Comparison of ENCODE assay signal across 14 cellular contexts in the genomic region with DNA sequence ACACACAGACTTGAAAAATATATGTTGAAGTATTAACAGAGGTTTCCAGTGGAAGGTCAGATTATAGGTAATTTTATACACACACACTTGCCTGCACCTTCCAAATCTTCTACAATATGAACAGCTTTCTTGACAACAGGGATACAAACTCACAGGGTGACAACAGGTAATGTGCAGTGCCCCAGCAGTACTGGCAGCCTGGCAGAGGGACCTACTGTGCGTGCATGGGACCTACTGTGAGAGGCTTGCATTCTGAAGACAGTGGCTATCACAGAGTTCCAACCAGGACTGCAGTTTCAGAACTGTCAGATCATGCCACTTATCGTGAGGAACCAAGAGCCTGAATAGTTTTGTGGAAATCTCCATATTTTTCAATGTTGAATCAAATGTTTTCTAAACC. TPM values are rescaled to one million over a fixed set of nuclear protein-coding genes. Genes with fewer than 3 reads are reported as not detected.
DNase-seq lines count a peak whose midpoint lies in the region; ATAC-seq and TF ChIP-seq lines count a peak whose summit lies in the region.
"Had no signal": no experiment of that assay in that cellular context is flagged by ENCODE, and none has a peak within 500 bp of the region (broad histone marks: within the 10 kb centered on the region; RNA-seq: fewer than 3 reads in every experiment).

No MANE protein-coding gene starts in this region.

- peaks cover 3% of the 10 kb centered on the region for H3K9me3 Mint-ChIP-seq in activated CD4-positive, alpha-beta T cell treated with anti-CD3 and anti-CD28 coated beads, Interleukin-2, amount 10 ng/mL, durations not matched to agents 24 days and 14 days
- H3K9me3 Mint-ChIP-seq in activated CD4-positive, alpha-beta T cell treated with anti-CD3 and anti-CD28 coated beads, Interleukin-2, amount 10 ng/mL, durations not matched to agents 7 days and 5 days = no peaks in the 10 kb centered on the region
- peaks cover 3% of the 10 kb centered on the region for H3K9me3 Mint-ChIP-seq in natural killer cell treated with Interleukin-12 subunit alpha and Interleukin-12 subunit beta and Interleukin-15 and Interleukin-18, amount 100 ng/mL, for 72 hours
- H3K9me3 Mint-ChIP-seq in natural killer cell (no peaks in the 10 kb centered on the region), type B pancreatic cell (peaks cover 3% of the 10 kb centered on the region)
- H3K9me3 Mint-ChIP-seq: CD14-positive monocyte had no signal

- no peaks in the 10 kb centered on the region for H3K9me3 ChIP-seq in T-helper 17 cell (ENCODE audit: control insufficient read depth, low read length, poor library complexity, severe bottlenecking)
- H3K9me3 ChIP-seq: SJCRH30 had no signal

- H3K36me3 Mint-ChIP-seq in activated CD4-positive, alpha-beta T cell treated with anti-CD3 and anti-CD28 coated beads, Interleukin-2, amount 10 ng/mL, durations not matched to agents 24 days and 14 days (ENCODE audit: low read depth) = peaks cover 34% of the 10 kb centered on the region
- H3K36me3 Mint-ChIP-seq in activated CD4-positive, alpha-beta T cell treated with anti-CD3 and anti-CD28 coated beads, Interleukin-2, amount 10 ng/mL, durations not matched to agents 7 days and 5 days (ENCODE audit: low read depth) = peaks cover 41% of the 10 kb centered on the region
- peaks cover 14% of the 10 kb centered on the region for H3K36me3 Mint-ChIP-seq in natural killer cell treated with Interleukin-12 subunit alpha and Interleukin-12 subunit beta and Interleukin-15 and Interleukin-18, amount 100 ng/mL, for 72 hours
- H3K36me3 Mint-ChIP-seq in natural killer cell = peaks cover 14% of the 10 kb centered on the region
- H3K36me3 Mint-ChIP-seq in T-helper 17 cell (ENCODE audit: low read depth) = no peaks in the 10 kb centered on the region
- peaks cover 19% of the 10 kb centered on the region for H3K36me3 Mint-ChIP-seq in type B pancreatic cell

- H3K27me3 Mint-ChIP-seq in activated CD4-positive, alpha-beta T cell treated with anti-CD3 and anti-CD28 coated beads, Interleukin-2, amount 10 ng/mL, durations not matched to agents 24 days and 14 days = no peaks in the 10 kb centered on the region
- H3K27me3 Mint-ChIP-seq in activated CD4-positive, alpha-beta T cell treated with anti-CD3 and anti-CD28 coated beads, Interleukin-2, amount 10 ng/mL, durations not matched to agents 7 days and 5 days = no peaks in the 10 kb centered on the region
- H3K27me3 Mint-ChIP-seq in natural killer cell treated with Interleukin-12 subunit alpha and Interleukin-12 subunit beta and Interleukin-15 and Interleukin-18, amount 100 ng/mL, for 72 hours = no peaks in the 10 kb centered on the region
- H3K27me3 Mint-ChIP-seq in natural killer cell (ENCODE audit: low read depth in 2 of 2) (peaks cover 0 to 3% of the 10 kb centered on the region in 2 donors), T-helper 17 cell (no peaks in the 10 kb centered on the region), type B pancreatic cell (peaks cover 2% of the 10 kb centered on the region)

- H3K27ac Mint-ChIP-seq in activated CD4-positive, alpha-beta T cell treated with anti-CD3 and anti-CD28 coated beads, Interleukin-2, amount 10 ng/mL, durations not matched to agents 24 days and 14 days = no peak overlapping the region
- H3K27ac Mint-ChIP-seq in activated CD4-positive, alpha-beta T cell treated with anti-CD3 and anti-CD28 coated beads, Interleukin-2, amount 10 ng/mL, durations not matched to agents 7 days and 5 days = no peak overlapping the region
- H3K27ac Mint-ChIP-seq in natural killer cell treated with Interleukin-12 subunit alpha and Interleukin-12 subunit beta and Interleukin-15 and Interleukin-18, amount 100 ng/mL, for 72 hours = peak overlapping the region; percentile 81 to 99
- H3K27ac Mint-ChIP-seq in natural killer cell (peak overlapping the region in 1 of 2 donors; percentile 40), T-helper 17 cell (peak overlapping the region; percentile 100), type B pancreatic cell (peak overlapping the region; percentile 76)

- peaks cover 45% of the 10 kb centered on the region for H3K4me1 Mint-ChIP-seq in activated CD4-positive, alpha-beta T cell treated with anti-CD3 and anti-CD28 coated beads, Interleukin-2, amount 10 ng/mL, durations not matched to agents 24 days and 14 days
- H3K4me1 Mint-ChIP-seq in activated CD4-positive, alpha-beta T cell treated with anti-CD3 and anti-CD28 coated beads, Interleukin-2, amount 10 ng/mL, durations not matched to agents 7 days and 5 days = peaks cover 59% of the 10 kb centered on the region
- peaks cover 45 to 60% of the 10 kb centered on the region in 2 donors for H3K4me1 Mint-ChIP-seq in natural killer cell treated with Interleukin-12 subunit alpha and Interleukin-12 subunit beta and Interleukin-15 and Interleukin-18, amount 100 ng/mL, for 72 hours (ENCODE audit: low read depth in 2 of 2)
- H3K4me1 Mint-ChIP-seq in natural killer cell = peaks cover 46 to 54% of the 10 kb centered on the region in 2 donors
- H3K4me1 Mint-ChIP-seq in T-helper 17 cell = peaks cover 46% of the 10 kb centered on the region
- H3K4me1 Mint-ChIP-seq in type B pancreatic cell (ENCODE audit: unreplicated experiment) = peaks cover 29% of the 10 kb centered on the region

- H3K4me3 Mint-ChIP-seq in activated CD4-positive, alpha-beta T cell treated with anti-CD3 and anti-CD28 coated beads, Interleukin-2, amount 10 ng/mL, durations not matched to agents 24 days and 14 days = peak overlapping the region; percentile 60
- H3K4me3 Mint-ChIP-seq in activated CD4-positive, alpha-beta T cell treated with anti-CD3 and anti-CD28 coated beads, Interleukin-2, amount 10 ng/mL, durations not matched to agents 7 days and 5 days = no peak overlapping the region
- H3K4me3 Mint-ChIP-seq in natural killer cell treated with Interleukin-12 subunit alpha and Interleukin-12 subunit beta and Interleukin-15 and Interleukin-18, amount 100 ng/mL, for 72 hours = no peak overlapping the region
- no peak overlapping the region for H3K4me3 Mint-ChIP-seq in natural killer cell
- no peak overlapping the region for H3K4me3 Mint-ChIP-seq in T-helper 17 cell
- no peak overlapping the region for H3K4me3 Mint-ChIP-seq in type B pancreatic cell
- H3K4me3 Mint-ChIP-seq: CD14-positive monocyte had no signal

- TF ChIP-seq CTCF in natural killer cell (IDR thresholded peaks at IDR 0.05) (no peak), type B pancreatic cell (conservative IDR thresholded peaks at IDR 0.05) (no peak), GM10266 (IDR thresholded peaks at IDR 0.05; ENCODE audit: control insufficient read depth, insufficient read depth, low read depth, missing control alignments) (no peak)

- no peak for ATAC-seq in natural killer cell treated with Interleukin-12 subunit alpha and Interleukin-12 subunit beta and Interleukin-15 and Interleukin-18, amount 100 ng/mL, for 72 hours
- no peak for ATAC-seq in natural killer cell
- no peak for ATAC-seq in T-helper 17 cell
- no peak for ATAC-seq in GM19452 (IDR thresholded peaks at IDR 0.05; ENCODE audit: unreplicated experiment)

- POLR2A ChIA-PET in activated CD4-positive, alpha-beta T cell treated with anti-CD3 and anti-CD28 coated beads, Interleukin-2, amount 10 ng/mL, durations not matched to agents 7 days and 5 days (lab: Charles Lee) = no interaction called here

- intact Hi-C loops in activated CD4-positive, alpha-beta T cell treated with anti-CD3 and anti-CD28 coated beads, Interleukin-2, amount 10 ng/mL, durations not matched to agents 24 days and 14 days (cut with micrococcal nuclease) = loop anchor here (5.0 kb wide), 7 partner anchors 183 to 1852 kb away; a partner anchor contains a TSS
- intact Hi-C loops in natural killer cell (cut with micrococcal nuclease) = loop anchor here (5.0 kb wide), 4 partner anchors 198 to 1892 kb away; a partner anchor contains a TSS

- CTCF ChIA-PET in activated CD4-positive, alpha-beta T cell treated with anti-CD3 and anti-CD28 coated beads, Interleukin-2, amount 10 ng/mL, durations not matched to agents 7 days and 5 days (lab: Charles Lee) = no interaction called here

- no peak for DNase-seq in activated CD4-positive, alpha-beta T cell treated with anti-CD3 and anti-CD28 coated beads, Interleukin-2, amount 10 ng/mL, durations not matched to agents 24 days and 14 days
- DNase-seq in activated CD4-positive, alpha-beta T cell treated with anti-CD3 and anti-CD28 coated beads, Interleukin-2, amount 10 ng/mL, durations not matched to agents 7 days and 5 days = no peak
- no peak for DNase-seq in natural killer cell treated with Interleukin-12 subunit alpha and Interleukin-12 subunit beta and Interleukin-15 and Interleukin-18, amount 100 ng/mL, for 72 hours (ENCODE audit: low spot score)
- DNase-seq in natural killer cell = no peak
- DNase-seq in T-helper 17 cell = no peak
- no peak for DNase-seq in type B pancreatic cell (ENCODE audit: extremely low spot score, unreplicated experiment)
- DNase-seq in GM10266 (ENCODE audit: extremely low spot score) = no peak
- DNase-seq: MV-4-11, NCI-H1417 treated with DMSO at 0.1 percent for 48 hours, NCI-H2029, NCI-H510A, SJCRH30 had no signal

RNA-seq across cellular contexts. Expression of a gene that starts 3.8 kb away (rescaled TPM):
- total RNA-seq in activated CD4-positive, alpha-beta T cell treated with anti-CD3 and anti-CD28 coated beads, Interleukin-2, amount 10 ng/mL, durations not matched to agents 24 days and 14 days = 10.8 and 11.9 TPM in 2 replicates
- 10 to 100 TPM; 16.8 to 17.1 TPM for total RNA-seq in activated CD4-positive, alpha-beta T cell treated with anti-CD3 and anti-CD28 coated beads, Interleukin-2, amount 10 ng/mL, durations not matched to agents 7 days and 5 days
- 10 to 100 TPM; 14.2 to 16.3 TPM for total RNA-seq in natural killer cell treated with Interleukin-12 subunit alpha and Interleukin-12 subunit beta and Interleukin-15 and Interleukin-18, amount 100 ng/mL, for 72 hours
- total RNA-seq in natural killer cell = 10 to 100 TPM in 1 of 3 donors, 1 to 10 TPM in 2; 6.0 to 12.3 (median 7.0) TPM
- total RNA-seq in T-helper 17 cell = 10 to 100 TPM in 1 of 2 donors, 1 to 10 TPM in 1; 7.4 to 11.2 TPM
- total RNA-seq in type B pancreatic cell (ENCODE audit: low replicate concordance) = 12.4 and 12.6 TPM in 2 replicates

Comparison
In these comparisons a context has a peak if more than half of its experiments do, and no peak if none do; other contexts are left out.
1. H3K27ac Mint-ChIP-seq: peak in natural killer cell treated with Interleukin-12 subunit alpha and Interleukin-12 subunit beta and Interleukin-15 and Interleukin-18, amount 100 ng/mL, for 72 hours (2 of 2), T-helper 17 cell (single experiment) and type B pancreatic cell (single experiment); none in activated CD4-positive, alpha-beta T cell treated with anti-CD3 and anti-CD28 coated beads, Interleukin-2, amount 10 ng/mL, durations not matched to agents 24 days and 14 days (single experiment) and activated CD4-positive, alpha-beta T cell treated with anti-CD3 and anti-CD28 coated beads, Interleukin-2, amount 10 ng/mL, durations not matched to agents 7 days and 5 days (single experiment).